In the genomic region with DNA sequence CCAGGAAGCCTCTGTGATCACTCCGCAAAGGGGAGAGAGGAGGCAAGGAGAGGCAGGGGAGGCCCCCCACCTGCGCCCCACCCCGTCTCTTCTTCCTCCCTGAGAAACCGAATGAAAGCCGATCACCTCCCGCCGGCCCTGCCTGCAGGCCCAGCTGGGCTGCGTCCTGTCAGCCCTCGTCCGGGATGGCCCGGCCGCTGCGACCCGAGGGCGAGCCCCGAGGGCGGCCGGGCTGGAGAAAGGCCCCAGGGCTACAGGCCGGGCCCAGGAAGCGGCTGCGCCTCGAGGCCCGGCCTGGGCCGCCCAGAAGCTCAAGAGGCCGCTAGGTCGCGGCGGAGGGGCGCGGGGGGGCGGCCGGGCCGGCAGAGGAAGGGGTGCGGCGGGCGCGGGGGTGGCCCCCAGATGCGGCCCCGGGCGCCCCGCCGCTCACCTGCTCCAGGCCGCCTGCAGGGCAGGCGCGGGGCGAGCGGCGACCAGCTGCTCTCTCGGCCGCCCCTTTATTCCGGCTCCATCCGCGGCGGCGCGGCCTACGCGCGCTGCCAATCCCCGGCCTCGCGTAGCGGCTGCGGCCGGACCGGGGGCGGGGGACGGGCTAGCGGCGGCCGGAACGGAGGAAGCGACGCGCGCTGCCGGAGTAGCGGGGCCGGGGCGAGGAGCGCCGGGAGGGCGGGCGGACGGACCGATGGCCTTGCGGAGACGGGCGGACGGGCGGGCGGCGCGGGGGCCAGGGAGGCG, we compare ENCODE assay signal across 8 cellular contexts. TPM values are rescaled to one million over a fixed set of nuclear protein-coding genes. Genes with fewer than 3 reads are reported as not detected.
DNase-seq lines count a peak whose midpoint lies in the region; ATAC-seq, FAIRE-seq and TF ChIP-seq lines count a peak whose summit lies in the region.

A gene (minus strand): TSS at position 702 of the 735 bp plus-strand sequence. CDS start 2,407 bp downstream, outside the sequence.

- peaks cover 2 to 14% of the 10 kb centered on the region in 2 experiments for H3K36me3 ChIP-seq in endothelial cell of umbilical vein (ENCODE audit: control insufficient read depth in 2 of 2, extremely low read depth in 1 of 2, insufficient read depth in 2 of 2, low read length in 2 of 2)
- peaks cover 0 to 34% (median 12%) of the 10 kb centered on the region in 3 experiments for H3K36me3 ChIP-seq in naive thymus-derived CD4-positive, alpha-beta T cell (ENCODE audit: control insufficient read depth in 2 of 3, insufficient read depth in 3 of 3, low read length in 3 of 3)

- peak within 1 kb of the TSS; percentile 68 for H3K9ac ChIP-seq in endothelial cell of umbilical vein (replicated peaks; ENCODE audit: extremely low read depth, insufficient read depth, low read length)

- no peaks in the 10 kb centered on the region for H3K27me3 Mint-ChIP-seq in T-helper 2 cell treated with Interferon-gamma antibody and Interleukin-4, amounts not matched to agents 5 μg/mL and 100 μg/mL, for 36 hours (ENCODE audit: low read depth)
- no peaks in the 10 kb centered on the region for H3K27me3 Mint-ChIP-seq in naive thymus-derived CD4-positive, alpha-beta T cell

- peak; percentile 18 for FAIRE-seq in endothelial cell of umbilical vein (lab: Jason Lieb, UNC)

- peak; percentile 43 for TF ChIP-seq POLR2A in endothelial cell of umbilical vein (IDR thresholded peaks at IDR 0.05; ENCODE audit: low read depth, low read length)

- peak within 1 kb of the TSS; percentile 20 for H3K27ac ChIP-seq in endothelial cell of umbilical vein (ENCODE audit: insufficient read depth, low read depth, low read length)
- peak within 1 kb of the TSS; percentile 85 for H3K27ac ChIP-seq in naive thymus-derived CD4-positive, alpha-beta T cell (ENCODE audit: low read depth, low read length)

- TF ChIP-seq CTCF in endothelial cell of umbilical vein (IDR thresholded peaks at IDR 0.05; ENCODE audit: extremely low read depth in 1 of 2, insufficient read depth in 1 of 2, low read depth in 1 of 2, low read length in 2 of 2) = no peak

- H3K4me3 ChIP-seq in endothelial cell of umbilical vein (replicated peaks in 1 of 3; ENCODE audit: insufficient read depth in 1 of 3, low read depth in 1 of 3, low read length in 3 of 3) = peak within 1 kb of the TSS; percentile 68 to 90 (median 85)
- H3K4me3 ChIP-seq in naive thymus-derived CD4-positive, alpha-beta T cell (ENCODE audit: low read length) = peak within 1 kb of the TSS; percentile 98

- peaks cover 4% of the 10 kb centered on the region for H3K79me2 ChIP-seq in endothelial cell of umbilical vein (ENCODE audit: control insufficient read depth, insufficient read depth, low read length)

- peak; percentile 18 for DNase-seq in stimulated activated CD4-positive, alpha-beta T cell treated with anti-CD3 and anti-CD28 coated beads, Interleukin-12 subunit alpha, Interleukin-12 subunit beta, amount 100 ng/mL, for 4 hours
- no peak for DNase-seq in stimulated activated CD4-positive, alpha-beta T cell treated with anti-CD3 and anti-CD28 coated beads, Interleukin-2, amount 100 ng/mL, for 48 hours
- no peak for DNase-seq in T-helper 2 cell treated with Interferon-gamma antibody and Interleukin-4, amounts not matched to agents 5 μg/mL and 100 μg/mL, for 36 hours (ENCODE audit: low spot score)
- no peak for DNase-seq in endothelial cell of umbilical vein (ENCODE audit: low read depth, low spot score)
- DNase-seq in naive thymus-derived CD4-positive, alpha-beta T cell = peak in 2 of 9 donors; percentile 11 to 46
- DNase-seq in putamen (ENCODE audit: low spot score) = no peak
- no peak for DNase-seq in pons (ENCODE audit: low spot score)

- no peaks in the 10 kb centered on the region for H3K9me1 ChIP-seq in endothelial cell of umbilical vein (replicated peaks; ENCODE audit: control insufficient read depth, extremely low read depth, insufficient read depth, low read length)

- ATAC-seq in HG02981 (IDR thresholded peaks at IDR 0.05; ENCODE audit: unreplicated experiment) = peak; percentile 23
- peak; percentile 23 for ATAC-seq in naive thymus-derived CD4-positive, alpha-beta T cell

- H3K27ac Mint-ChIP-seq in T-helper 2 cell treated with Interferon-gamma antibody and Interleukin-4, amounts not matched to agents 5 μg/mL and 100 μg/mL, for 36 hours = peak within 1 kb of the TSS; percentile 90
- H3K27ac Mint-ChIP-seq in naive thymus-derived CD4-positive, alpha-beta T cell = peak within 1 kb of the TSS; percentile 82 to 95 (median 91)

- no peaks in the 10 kb centered on the region for H3K9me3 Mint-ChIP-seq in T-helper 2 cell treated with Interferon-gamma antibody and Interleukin-4, amounts not matched to agents 5 μg/mL and 100 μg/mL, for 36 hours
- H3K9me3 Mint-ChIP-seq in naive thymus-derived CD4-positive, alpha-beta T cell = no peaks in the 10 kb centered on the region

- H3K4me1 ChIP-seq in endothelial cell of umbilical vein (ENCODE audit: control insufficient read depth, extremely low read depth, insufficient read depth, low read length) = peaks cover 17% of the 10 kb centered on the region
- H3K4me1 ChIP-seq in naive thymus-derived CD4-positive, alpha-beta T cell (ENCODE audit: control insufficient read depth in 2 of 2, insufficient read depth in 2 of 2, low read length in 2 of 2) = peaks cover 42 to 46% of the 10 kb centered on the region in 2 donors

- intact Hi-C loops in endothelial cell of umbilical vein (cut with micrococcal nuclease) = loop anchor here (2.0 to 5.0 kb wide), 3 partner anchors 15 to 409 kb away; no protein-coding TSS in a partner anchor
- intact Hi-C loops in naive thymus-derived CD4-positive, alpha-beta T cell (cut with micrococcal nuclease) = loop anchor here (1.0 to 10.0 kb wide), 12 partner anchors 15 to 1548 kb away; a partner anchor contains a TSS

- CTCF ChIA-PET in endothelial cell of umbilical vein (lab: Charles Lee) = interaction anchor here (0.7 to 3.5 kb wide), 14 partner anchors 11 to 423 kb away, joined by 3 to 36 read pairs (median 5); a partner anchor contains a TSS
- CTCF ChIA-PET in naive thymus-derived CD4-positive, alpha-beta T cell (lab: Charles Lee) = interaction anchor here (1.0 to 6.6 kb wide), 3 partner anchors 11 to 100 kb away, joined by 6 to 43 read pairs (median 16); no protein-coding TSS in a partner anchor

- peak within 1 kb of the TSS; percentile 98 for H2AFZ ChIP-seq in endothelial cell of umbilical vein (ENCODE audit: low read depth, low read length)

- no peaks in the 10 kb centered on the region for H3K27me3 ChIP-seq in endothelial cell of umbilical vein (ENCODE audit: control insufficient read depth in 2 of 2, insufficient read depth in 2 of 2, low read length in 2 of 2)
- no peaks in the 10 kb centered on the region for H3K27me3 ChIP-seq in naive thymus-derived CD4-positive, alpha-beta T cell (ENCODE audit: control insufficient read depth in 2 of 2, insufficient read depth in 2 of 2, low read length in 2 of 2)

- no peaks in the 10 kb centered on the region for H4K20me1 ChIP-seq in endothelial cell of umbilical vein (replicated peaks; ENCODE audit: control insufficient read depth, extremely low read depth, insufficient read depth, low read length)

- H3K4me2 ChIP-seq in endothelial cell of umbilical vein (ENCODE audit: insufficient read depth, low read length) = peak within 1 kb of the TSS; percentile 73

- H3K9me3 ChIP-seq in endothelial cell of umbilical vein (replicated peaks; ENCODE audit: control insufficient read depth, insufficient read depth, low read length) = no peaks in the 10 kb centered on the region
- H3K9me3 ChIP-seq in naive thymus-derived CD4-positive, alpha-beta T cell (ENCODE audit: control insufficient read depth in 2 of 3, low read length in 3 of 3) = no peaks in the 10 kb centered on the region

- no TSS peak for BruUV-seq in endothelial cell of umbilical vein (replicated peaks; lab: Mats Ljungman, UMichigan)

- POLR2A ChIA-PET in endothelial cell of umbilical vein (lab: Charles Lee) = no interaction called here
- POLR2A ChIA-PET in naive thymus-derived CD4-positive, alpha-beta T cell (lab: Charles Lee) = interaction anchor here (0.8 to 2.7 kb wide), 5 partner anchors 10 to 100 kb away, joined by 3 to 15 read pairs (median 3); no protein-coding TSS in a partner anchor

- peak within 1 kb of the TSS; percentile 90 for H3K4me3 Mint-ChIP-seq in T-helper 2 cell treated with Interferon-gamma antibody and Interleukin-4, amounts not matched to agents 5 μg/mL and 100 μg/mL, for 36 hours
- peak within 1 kb of the TSS; percentile 85 to 94 (median 92) for H3K4me3 Mint-ChIP-seq in naive thymus-derived CD4-positive, alpha-beta T cell

- dilution Hi-C loops in endothelial cell of umbilical vein (cut with MboI; ENCODE audit: extremely low pct_ligation_motif_present, low sequenced_read_pairs) = no loop called here

- peaks cover 43% of the 10 kb centered on the region for H3K36me3 Mint-ChIP-seq in T-helper 2 cell treated with Interferon-gamma antibody and Interleukin-4, amounts not matched to agents 5 μg/mL and 100 μg/mL, for 36 hours (ENCODE audit: low read depth)
- H3K36me3 Mint-ChIP-seq in naive thymus-derived CD4-positive, alpha-beta T cell = peaks cover 0 to 12% (median 0%) of the 10 kb centered on the region in 5 donors

- H3K4me1 Mint-ChIP-seq in T-helper 2 cell treated with Interferon-gamma antibody and Interleukin-4, amounts not matched to agents 5 μg/mL and 100 μg/mL, for 36 hours (ENCODE audit: low read depth) = peaks cover 50% of the 10 kb centered on the region
- H3K4me1 Mint-ChIP-seq in naive thymus-derived CD4-positive, alpha-beta T cell = peaks cover 31 to 74% (median 61%) of the 10 kb centered on the region in 7 donors

TF ChIP-seq in endothelial cell of umbilical vein, 7 proteins besides CTCF, POLR2A, EP300 and RAD21:
- TF ChIP-seq EZH2 (IDR thresholded peaks at IDR 0.05; ENCODE audit: borderline replicate concordance, low read depth, low read length, severe bottlenecking) (no peak), POLR2AphosphoS5 (IDR thresholded peaks at IDR 0.05; ENCODE audit: insufficient read depth, low read depth, low read length) (peak; percentile 52)

RNA-seq across cellular contexts. Expression of the gene that starts here (rescaled TPM):
- 9.9 TPM in 2 replicates for total RNA-seq in endothelial cell of umbilical vein
- 5.4 and 7.6 TPM in 2 replicates for polyA plus RNA-seq in endothelial cell of umbilical vein
- 3.9 and 4.9 TPM in 2 replicates for polyA plus RNA-seq in endothelial cell of umbilical vein (2011; cell fraction: cytosol; rRNA removed)
- 3.0 and 4.5 TPM in 2 replicates for polyA plus RNA-seq in endothelial cell of umbilical vein (2011; cell fraction: nucleus; rRNA removed)
- 4.8 and 6.4 TPM in 2 replicates for polyA plus RNA-seq in endothelial cell of umbilical vein (2012)
- polyA minus RNA-seq in endothelial cell of umbilical vein = 7.5 TPM in 2 replicates
- polyA minus RNA-seq in endothelial cell of umbilical vein (2011; cell fraction: cytosol; rRNA and poly(A)+ RNA removed) = 8.9 TPM
- 3.2 and 6.3 TPM in 2 replicates for polyA minus RNA-seq in endothelial cell of umbilical vein (2011; cell fraction: nucleus; rRNA and poly(A)+ RNA removed)
- total RNA-seq in naive thymus-derived CD4-positive, alpha-beta T cell = 10 to 100 TPM; 11.2 to 20.8 (median 17.3) TPM
- polyA plus RNA-seq in naive thymus-derived CD4-positive, alpha-beta T cell = 10 to 100 TPM in 1 of 2 donors, 1 to 10 TPM in 1; 4.4 to 11.8 TPM
